8 cellular contexts compared by ENCODE assay signal in the genomic region with DNA sequence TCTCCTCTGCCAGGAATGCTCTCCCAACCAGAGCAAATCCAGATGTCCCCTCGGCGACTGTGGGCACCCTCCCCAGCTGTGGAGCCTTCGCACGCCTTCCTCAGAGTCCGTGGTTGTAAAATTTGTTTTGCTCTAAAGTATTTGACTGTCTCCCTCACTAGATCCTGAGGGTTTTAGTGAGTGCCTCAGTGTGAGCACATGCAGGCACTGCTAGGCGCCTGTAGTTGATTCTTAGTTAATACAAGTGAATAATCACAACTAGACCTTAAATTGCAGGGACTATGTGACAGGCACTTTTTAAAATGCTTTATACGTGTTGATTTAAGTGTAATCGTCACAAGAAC. TPM values are rescaled to one million over a fixed set of nuclear protein-coding genes. Genes with fewer than 3 reads are reported as not detected.
DNase-seq lines count a peak whose midpoint lies in the region; ATAC-seq, FAIRE-seq and TF ChIP-seq lines count a peak whose summit lies in the region.

No MANE protein-coding gene starts in this region.

- peak overlapping the region; percentile 94 for H3K27ac ChIP-seq in VCaP
- H3K27ac ChIP-seq in right cardiac atrium (ENCODE audit: low read length): peak overlapping the region; percentile 87
- H3K27ac ChIP-seq in small intestine (ENCODE audit: low read depth in 1 of 2, low read length in 1 of 2): peak overlapping the region; percentile 39 to 90

- intact Hi-C loops in right cardiac atrium (cut with DNase I): loop anchor here in 1 of 4 donors (10.0 kb wide), 1 partner anchor 222 kb away; no protein-coding TSS in a partner anchor

- peaks cover 18% of the 10 kb centered on the region for H3K4me1 Mint-ChIP-seq in activated CD8-positive, alpha-beta memory T cell treated with anti-CD3 and anti-CD28 coated beads, Interleukin-2, amount 10 ng/mL, durations not matched to agents 7 days and 5 days

- H3K9me3 Mint-ChIP-seq in activated CD8-positive, alpha-beta memory T cell treated with anti-CD3 and anti-CD28 coated beads, Interleukin-2, amount 10 ng/mL, durations not matched to agents 7 days and 5 days (ENCODE audit: low read depth): no peaks in the 10 kb centered on the region

- no peak for TF ChIP-seq CTCF in VCaP (conservative IDR thresholded peaks at IDR 0.05)

- H3K4me3 ChIP-seq in right cardiac atrium (ENCODE audit: low read length): peak overlapping the region; percentile 88
- peak overlapping the region; percentile 93 to 100 for H3K4me3 ChIP-seq in small intestine (ENCODE audit: low read depth in 1 of 2, low read length in 2 of 2)

- H3K27me3 ChIP-seq in right cardiac atrium (ENCODE audit: control insufficient read depth, insufficient read depth): no peaks in the 10 kb centered on the region
- no peaks in the 10 kb centered on the region for H3K27me3 ChIP-seq in small intestine (ENCODE audit: control insufficient read depth in 2 of 2, insufficient read depth in 2 of 2, low read length in 2 of 2)

- H3K4me3 Mint-ChIP-seq in activated CD8-positive, alpha-beta memory T cell treated with anti-CD3 and anti-CD28 coated beads, Interleukin-2, amount 10 ng/mL, durations not matched to agents 7 days and 5 days: no peak overlapping the region

- FAIRE-seq in small intestine (lab: Jason Lieb, UNC): no peak

- CTCF ChIA-PET in activated CD8-positive, alpha-beta memory T cell treated with anti-CD3 and anti-CD28 coated beads, Interleukin-2, amount 10 ng/mL, durations not matched to agents 7 days and 5 days (lab: Charles Lee): interaction anchor here (0.9 to 4.4 kb wide), 9 partner anchors 9 to 184 kb away, joined by 3 to 36 read pairs (median 5); partner anchors contain the start of gene PPIL1

- peaks cover 15% of the 10 kb centered on the region for H3K27me3 Mint-ChIP-seq in activated CD8-positive, alpha-beta memory T cell treated with anti-CD3 and anti-CD28 coated beads, Interleukin-2, amount 10 ng/mL, durations not matched to agents 7 days and 5 days

- H3K27ac Mint-ChIP-seq in activated CD8-positive, alpha-beta memory T cell treated with anti-CD3 and anti-CD28 coated beads, Interleukin-2, amount 10 ng/mL, durations not matched to agents 7 days and 5 days: peak overlapping the region; percentile 86

- ATAC-seq in activated CD8-positive, alpha-beta memory T cell treated with anti-CD3 and anti-CD28 coated beads, Interleukin-2, amount 10 ng/mL, durations not matched to agents 7 days and 5 days: peak; percentile 14
- ATAC-seq in right cardiac atrium: no peak

- peaks cover 5% of the 10 kb centered on the region for H3K36me3 Mint-ChIP-seq in activated CD8-positive, alpha-beta memory T cell treated with anti-CD3 and anti-CD28 coated beads, Interleukin-2, amount 10 ng/mL, durations not matched to agents 7 days and 5 days

- H3K9me3 ChIP-seq in right cardiac atrium (ENCODE audit: control insufficient read depth, low read length) (no peaks in the 10 kb centered on the region), small intestine (ENCODE audit: control insufficient read depth, low read depth) (no peaks in the 10 kb centered on the region)

- H3K36me3 ChIP-seq in small intestine (ENCODE audit: control insufficient read depth in 2 of 2, insufficient read depth in 2 of 2, low read length in 2 of 2): peaks cover 0 to 2% of the 10 kb centered on the region in 2 donors

- H3K4me1 ChIP-seq in right cardiac atrium (ENCODE audit: control insufficient read depth, insufficient read depth, low read length) (peaks cover 13% of the 10 kb centered on the region), small intestine (ENCODE audit: control insufficient read depth in 2 of 2, insufficient read depth in 1 of 2, low read depth in 1 of 2, low read length in 1 of 2) (peaks cover 6 to 11% of the 10 kb centered on the region in 2 donors)

- DNase-seq in activated CD8-positive, alpha-beta memory T cell treated with anti-CD3 and anti-CD28 coated beads, Interleukin-2, amount 10 ng/mL, durations not matched to agents 7 days and 5 days: no peak
- no peak for DNase-seq in activated CD8-positive, alpha-beta memory T cell treated with anti-CD3 and anti-CD28 coated beads, Interleukin-2, amount 50 U/mL, for 48 hours
- no peak for DNase-seq in right cardiac atrium
- no peak for DNase-seq in small intestine
- DNase-seq in NCI-H1105 treated with DMSO at 0.1 percent for 48 hours (lab: John Stamatoyannopoulos, UW): no peak
- DNase-seq in SW 1271 (lab: John Stamatoyannopoulos, UW): no peak
- DNase-seq in C1 segment of cervical spinal cord (lab: John Stamatoyannopoulos, UW): no peak

- WGBS in right cardiac atrium: 2% methylated on average over 8 of the region's 8 CpGs
- 1 to 4% (median 3%) methylated on average over 8 of the region's 8 CpGs for WGBS in small intestine, 3 donors

RNA-seq across cellular contexts. Expression of gene MTCH1, which starts 0.7 kb away (rescaled TPM):
- 100 to 1,000 TPM; 125 to 167 TPM for total RNA-seq in activated CD8-positive, alpha-beta memory T cell treated with anti-CD3 and anti-CD28 coated beads, Interleukin-2, amount 10 ng/mL, durations not matched to agents 7 days and 5 days
- total RNA-seq in right cardiac atrium: 100 to 1,000 TPM; 217 to 249 (median 227) TPM
- polyA plus RNA-seq in right cardiac atrium (198 TPM), small intestine (100 to 1,000 TPM; 122 to 134 (median 125) TPM)

RNA-seq across cellular contexts. Expression of gene FGD2, which starts 18.8 kb away (rescaled TPM):
- total RNA-seq in activated CD8-positive, alpha-beta memory T cell treated with anti-CD3 and anti-CD28 coated beads, Interleukin-2, amount 10 ng/mL, durations not matched to agents 7 days and 5 days: 10 to 100 TPM; 15.6 to 26.3 TPM
- 10 to 100 TPM in 2 of 4 donors, 1 to 10 TPM in 2; 6.4 to 14.0 (median 10.7) TPM for total RNA-seq in right cardiac atrium
- 5.1 TPM for polyA plus RNA-seq in right cardiac atrium
- polyA plus RNA-seq in small intestine: 1 to 10 TPM; 1.1 to 8.8 (median 5.7) TPM

RNA-seq across cellular contexts. Expression of gene PI16, which starts 32.1 kb away (rescaled TPM):
- 1 to 10 TPM in 1 of 2 experiments, under 1 TPM in 1; 0.37 to 2.0 TPM for total RNA-seq in activated CD8-positive, alpha-beta memory T cell treated with anti-CD3 and anti-CD28 coated beads, Interleukin-2, amount 10 ng/mL, durations not matched to agents 7 days and 5 days
- total RNA-seq in right cardiac atrium: 100 to 1,000 TPM in 1 of 4 donors, 10 to 100 TPM in 3; 35.0 to 125 (median 45.1) TPM
- polyA plus RNA-seq in right cardiac atrium: 69.5 TPM
- 1 to 10 TPM in 1 of 3 donors, under 1 TPM in 1, not detected in 1; 0.27 to 2.3 TPM for polyA plus RNA-seq in small intestine

Comparison
In these comparisons a context has a peak if more than half of its experiments do, and no peak if none do; other contexts are left out.
1. RNA of gene PI16, which starts 32.1 kb away (total RNA-seq): 35.0 to 125 TPM in right cardiac atrium; 0.37 to 2.0 TPM in activated CD8-positive, alpha-beta memory T cell treated with anti-CD3 and anti-CD28 coated beads, Interleukin-2, amount 10 ng/mL, durations not matched to agents 7 days and 5 days; every median in the first group is over 10 times any median in the second.
2. Peak in every context shown above with its lines, with median percentiles within 50 percentile points of each other: H3K27ac ChIP-seq.